13 cellular contexts compared by ENCODE assay signal in genomic region chr15:75298541-75299310, GRCh38. TPM values are rescaled to one million over a fixed set of nuclear protein-coding genes. Genes with fewer than 3 reads are reported as not detected.
DNase-seq lines count a peak whose midpoint lies in the region; ATAC-seq, FAIRE-seq and TF ChIP-seq lines count a peak whose summit lies in the region.
"Not testable (repeated sequence)": the region's sequence is repeated elsewhere in the genome, so short reads cannot be mapped to it uniquely, and the experiment has no call there.
"Had no signal": no experiment of that assay in that cellular context is flagged by ENCODE, and none has a peak within 500 bp of the region (broad histone marks: within the 10 kb centered on the region; RNA-seq: fewer than 3 reads in every experiment).

No MANE protein-coding gene starts in this region.

- H3K27me3 ChIP-seq in GM23338 (ENCODE audit: insufficient read depth), result not testable (repeated sequence)

- peak; percentile 18 for FAIRE-seq in A549 (lab: Jason Lieb, UNC)
- peak; percentile 81 for FAIRE-seq in GM18507 (lab: Jason Lieb, UNC)

- not testable (repeated sequence) for H3K9me3 Mint-ChIP-seq in GM23338; activated CD8-positive, alpha-beta T cell treated with anti-CD3 and anti-CD28 coated beads for 36 hours; natural killer cell

- not testable (repeated sequence) for TF ChIP-seq EP300 in A549 (IDR thresholded peaks at IDR 0.05)

- not testable (repeated sequence) for H3F3A ChIP-seq in GM23338 (replicated peaks; ENCODE audit: low read depth)

- not testable (repeated sequence) for H3K4me3 ChIP-seq in A549, GM23338

- DNase-seq in A549 (ENCODE audit: low read depth in 1 of 2, low spot score in 1 of 2); GM18507 (ENCODE audit: extremely low spot score, insufficient read length, low read depth); GM23338 (ENCODE audit: low spot score); activated CD8-positive, alpha-beta T cell treated with anti-CD3 and anti-CD28 coated beads for 36 hours; left ventricle myocardium superior; natural killer cell: not testable (repeated sequence)
- peak; percentile 9 for DNase-seq in central memory CD4-positive, alpha-beta T cell

- not testable (repeated sequence) for H3K4me3 Mint-ChIP-seq in GM23338; activated CD8-positive, alpha-beta T cell treated with anti-CD3 and anti-CD28 coated beads for 36 hours; natural killer cell

- H3K36me3 Mint-ChIP-seq in GM23338 (ENCODE audit: low read depth); activated CD8-positive, alpha-beta T cell treated with anti-CD3 and anti-CD28 coated beads for 36 hours (ENCODE audit: low read depth); natural killer cell: not testable (repeated sequence)

- POLR2A ChIA-PET in A549 (lab: Yijun Ruan, JAX); activated CD8-positive, alpha-beta T cell treated with anti-CD3 and anti-CD28 coated beads for 36 hours (lab: Charles Lee): not testable (repeated sequence)

- H3K4me1 Mint-ChIP-seq in GM23338; activated CD8-positive, alpha-beta T cell treated with anti-CD3 and anti-CD28 coated beads for 36 hours (ENCODE audit: low read depth); natural killer cell: not testable (repeated sequence)

- intact Hi-C loops in activated CD8-positive, alpha-beta T cell treated with anti-CD3 and anti-CD28 coated beads for 36 hours (cut with micrococcal nuclease); left ventricle myocardium superior (cut with micrococcal nuclease); natural killer cell (cut with micrococcal nuclease): not testable (repeated sequence)

- H3K27me3 Mint-ChIP-seq in GM23338 (ENCODE audit: insufficient read depth, low read depth, poor library complexity); activated CD8-positive, alpha-beta T cell treated with anti-CD3 and anti-CD28 coated beads for 36 hours; natural killer cell (ENCODE audit: low read depth in 2 of 2): not testable (repeated sequence)

- H3K79me2 ChIP-seq in GM23338 (replicated peaks; ENCODE audit: insufficient read depth), result not testable (repeated sequence)

- not testable (repeated sequence) for H3K4me1 ChIP-seq in A549; GM23338 (ENCODE audit: insufficient read depth)

- CTCF ChIA-PET in A549 (lab: Yijun Ruan, JAX), result interaction anchor here (0.7 to 2.4 kb wide), 4 partner anchors 90 to 1234 kb away, joined by 3 to 12 read pairs (median 5); no protein-coding TSS in a partner anchor
- CTCF ChIA-PET in activated CD8-positive, alpha-beta T cell treated with anti-CD3 and anti-CD28 coated beads for 36 hours (lab: Charles Lee), result not testable (repeated sequence)

- not testable (repeated sequence) for H2AFZ ChIP-seq in GM23338

- H3K9me2 ChIP-seq in GM23338 (ENCODE audit: insufficient read depth), result not testable (repeated sequence)

- not testable (repeated sequence) for TF ChIP-seq RAD21 in A549 (conservative IDR thresholded peaks at IDR 0.05 in 1 of 2, IDR thresholded peaks at IDR 0.05 in 1 of 2)

- H3K9me3 ChIP-seq in A549, result not testable (repeated sequence)

- TF ChIP-seq POLR2A in A549 (IDR thresholded peaks at IDR 0.05; ENCODE audit: low read length), result not testable (repeated sequence)

- H3K4me2 ChIP-seq in A549 (peak overlapping the region; percentile 58), GM23338 (0 out of 2 replicates have a peak overlapping the region, but pooled peaks have one; percentile 55)

- ATAC-seq in A549 (peak; percentile 98 to 99), GM23338 (peak; percentile 98), HG03521 (IDR thresholded peaks at IDR 0.05; ENCODE audit: unreplicated experiment) (peak; percentile 46), left ventricle myocardium superior (peak; percentile 82), natural killer cell (peak; percentile 91 to 92 (median 91))
- ATAC-seq in activated CD8-positive, alpha-beta T cell treated with anti-CD3 and anti-CD28 coated beads for 36 hours, result peak; percentile 98

- 0 out of 6 replicates have a peak overlapping the region, but pooled peaks of 1 of the 2 experiments have one; percentile 66 for H3K27ac ChIP-seq in A549
- H3K27ac ChIP-seq in GM23338 (ENCODE audit: low read depth), result not testable (repeated sequence)

- H3K27ac Mint-ChIP-seq in GM23338; activated CD8-positive, alpha-beta T cell treated with anti-CD3 and anti-CD28 coated beads for 36 hours; natural killer cell: not testable (repeated sequence)

- TF ChIP-seq CTCF in A549 (IDR thresholded peaks at IDR 0.05); natural killer cell (IDR thresholded peaks at IDR 0.05): not testable (repeated sequence)
- peak in 1 of 2 experiments; percentile 30; a peak in 2 of 4 replicates for TF ChIP-seq CTCF in GM23338 (conservative IDR thresholded peaks at IDR 0.05; ENCODE audit: low read depth in 2 of 2)
- peak; percentile 36 for TF ChIP-seq CTCF in activated CD8-positive, alpha-beta T cell treated with anti-CD3 and anti-CD28 coated beads for 36 hours (IDR thresholded peaks at IDR 0.05)

- H3K36me3 ChIP-seq in GM23338 (ENCODE audit: insufficient read depth), result not testable (repeated sequence)

- 36% methylated on average over 12 of the region's 13 CpGs for WGBS in A549 (ENCODE audit: missing lambda C conversion rate)

- H4K20me1 ChIP-seq in GM23338 (replicated peaks; ENCODE audit: insufficient read depth), result not testable (repeated sequence)

RNA-seq across cellular contexts. Expression of gene GOLGA6D, which starts 16.1 kb away (rescaled TPM):
- polyA plus RNA-seq in A549 (2011; rRNA removed) (0.03 and 0.07 TPM in 2 replicates), A549 (2017; fragmentation: RNase III; extraction: RNeasy Plus Mini Kit Qiagen cat#74134 plus additional on column Dnase treatment) (0.04 to 0.05 TPM in 2 of 3 replicates, not detected in the other), GM23338 (2016; fragmentation: Nextera tagmentation; extraction: Ambion mirVana) (0.71 and 0.99 TPM in 2 replicates)
- not detected in 2 replicates for polyA plus RNA-seq in A549 (2012; cell fraction: cytosol; rRNA removed)
- polyA plus RNA-seq in A549 (2012; cell fraction: nucleus; rRNA removed), result not detected in 2 replicates
- not detected in 2 replicates for polyA minus RNA-seq in A549 (2011; rRNA and poly(A)+ RNA removed)
- total RNA-seq in GM23338 (2014; rRNA removed; shearing (Covaris generic)), result 1.0 and 2.1 TPM in 2 replicates
- not detected for total RNA-seq in activated CD8-positive, alpha-beta T cell treated with anti-CD3 and anti-CD28 coated beads for 36 hours
- total RNA-seq in left ventricle myocardium superior (not detected), natural killer cell (not detected)
- total RNA-seq: mononuclear cell, NCI-H460, uterus had no signal
- polyA plus RNA-seq: IgD-negative memory B cell had no signal

RNA-seq across cellular contexts. Expression of gene COMMD4, which starts 37.1 kb away (rescaled TPM):
- polyA plus RNA-seq in A549 (2011; rRNA removed) (88.0 and 98.3 TPM in 2 replicates), A549 (2017; fragmentation: RNase III; extraction: RNeasy Plus Mini Kit Qiagen cat#74134 plus additional on column Dnase treatment) (203 to 222 TPM (median 220 TPM) in 3 replicates), GM23338 (2016; fragmentation: Nextera tagmentation; extraction: Ambion mirVana) (128 and 131 TPM in 2 replicates)
- polyA plus RNA-seq in A549 (2012; cell fraction: cytosol; rRNA removed), result 396 and 403 TPM in 2 replicates
- 402 and 454 TPM in 2 replicates for polyA plus RNA-seq in A549 (2012; cell fraction: nucleus; rRNA removed)
- polyA minus RNA-seq in A549 (2011; rRNA and poly(A)+ RNA removed), result 38.3 and 50.6 TPM in 2 replicates
- 131 and 166 TPM in 2 replicates for total RNA-seq in GM23338 (2014; rRNA removed; shearing (Covaris generic))
- 10 to 100 TPM; 67.1 to 72.3 TPM for total RNA-seq in activated CD8-positive, alpha-beta T cell treated with anti-CD3 and anti-CD28 coated beads for 36 hours
- total RNA-seq in left ventricle myocardium superior (42.3 TPM), natural killer cell (10 to 100 TPM; 38.8 to 56.3 (median 46.8) TPM)

RNA-seq across cellular contexts. Expression of gene GOLGA6C, which starts 40.6 kb away (rescaled TPM):
- not detected in 2 replicates for polyA plus RNA-seq in A549 (2011; rRNA removed)
- polyA plus RNA-seq in A549 (2012; cell fraction: cytosol; rRNA removed), result not detected in 2 replicates
- not detected in 2 replicates for polyA plus RNA-seq in A549 (2012; cell fraction: nucleus; rRNA removed)
- not detected in 3 replicates for polyA plus RNA-seq in A549 (2017; fragmentation: RNase III; extraction: RNeasy Plus Mini Kit Qiagen cat#74134 plus additional on column Dnase treatment)
- polyA minus RNA-seq in A549 (2011; rRNA and poly(A)+ RNA removed), result not detected in 2 replicates
- total RNA-seq in GM23338 (2014; rRNA removed; shearing (Covaris generic)), result 0.70 and 1.3 TPM in 2 replicates
- polyA plus RNA-seq in GM23338 (2016; fragmentation: Nextera tagmentation; extraction: Ambion mirVana), result 0.34 TPM in 1 of 2 replicates, not detected in the other
- not detected for total RNA-seq in activated CD8-positive, alpha-beta T cell treated with anti-CD3 and anti-CD28 coated beads for 36 hours
- not detected for total RNA-seq in left ventricle myocardium superior
- total RNA-seq in natural killer cell, result not detected
- total RNA-seq: H9, NCI-H460, uterus had no signal
- polyA plus RNA-seq: IgD-negative memory B cell had no signal

RNA-seq across cellular contexts. Expression of gene NEIL1, which starts 48.1 kb away (rescaled TPM):
- polyA plus RNA-seq in A549 (2011; rRNA removed), result 3.2 and 5.6 TPM in 2 replicates
- polyA plus RNA-seq in A549 (2012; cell fraction: cytosol; rRNA removed), result 3.0 and 3.5 TPM in 2 replicates
- 23.0 and 26.2 TPM in 2 replicates for polyA plus RNA-seq in A549 (2012; cell fraction: nucleus; rRNA removed)
- 4.9 to 7.2 TPM (median 6.8 TPM) in 3 replicates for polyA plus RNA-seq in A549 (2017; fragmentation: RNase III; extraction: RNeasy Plus Mini Kit Qiagen cat#74134 plus additional on column Dnase treatment)
- polyA minus RNA-seq in A549 (2011; rRNA and poly(A)+ RNA removed), result 0.58 and 1.9 TPM in 2 replicates
- total RNA-seq in GM23338 (2014; rRNA removed; shearing (Covaris generic)), result 9.7 and 17.0 TPM in 2 replicates
- polyA plus RNA-seq in GM23338 (2016; fragmentation: Nextera tagmentation; extraction: Ambion mirVana), result 6.2 and 11.7 TPM in 2 replicates
- total RNA-seq in activated CD8-positive, alpha-beta T cell treated with anti-CD3 and anti-CD28 coated beads for 36 hours, result 10 to 100 TPM; 11.6 to 11.7 TPM
- total RNA-seq in left ventricle myocardium superior, result 13.5 TPM
- total RNA-seq in natural killer cell, result 100 to 1,000 TPM in 2 of 3 donors, 10 to 100 TPM in 1; 97.1 to 324 (median 112) TPM

Comparison
In these comparisons a context has a peak if more than half of its experiments do, and no peak if none do; other contexts are left out.
1. ATAC-seq: peak in every context shown above with its lines; median percentile 98 in A549; 98 in GM23338; 98 in activated CD8-positive, alpha-beta T cell treated with anti-CD3 and anti-CD28 coated beads for 36 hours; 91 in natural killer cell; 82 in left ventricle myocardium superior; 46 in HG03521.